13 cellular contexts compared by ENCODE assay signal in genomic region chr2:128602038-128602698, GRCh38.
"Had no signal": no experiment of that assay in that cellular context is flagged by ENCODE, and none has a peak within 500 bp of the region (broad histone marks: within the 10 kb centered on the region; RNA-seq: fewer than 3 reads in every experiment).

No MANE protein-coding gene starts in this region.

- H3K4me3 ChIP-seq: hepatocyte, ovary, transverse colon had no signal

- H3K27me3 Mint-ChIP-seq: activated T-helper 17 cell treated with anti-CD3 and anti-CD28 coated beads, Interleukin-2, amount 50 U/mL, for 72 hours; memory B cell had no signal

- H3K4me3 Mint-ChIP-seq: activated T-helper 17 cell treated with anti-CD3 and anti-CD28 coated beads, Interleukin-2, amount 50 U/mL, for 72 hours; endodermal cell; memory B cell; nephron had no signal

- H2AFZ ChIP-seq: hepatocyte had no signal

- H3K9me3 ChIP-seq: ovary, transverse colon had no signal

- H3K36me3 Mint-ChIP-seq: activated naive CD4-positive, alpha-beta T cell treated with anti-CD3 and anti-CD28 coated beads, Interleukin-2, amount 50 U/mL, for 72 hours; memory B cell had no signal

- H3K27ac Mint-ChIP-seq: activated T-helper 17 cell treated with anti-CD3 and anti-CD28 coated beads, Interleukin-2, amount 50 U/mL, for 72 hours; endodermal cell; memory B cell; nephron had no signal

- H3K9me3 Mint-ChIP-seq: activated naive CD4-positive, alpha-beta T cell treated with anti-CD3 and anti-CD28 coated beads, Interleukin-2, amount 50 U/mL, for 72 hours; activated T-helper 17 cell treated with anti-CD3 and anti-CD28 coated beads, Interleukin-2, amount 50 U/mL, for 72 hours; endodermal cell; memory B cell; nephron had no signal

- H3K27ac ChIP-seq: brain microvascular endothelial cell, hepatocyte, ovary, transverse colon had no signal

- H3K27me3 ChIP-seq: brain microvascular endothelial cell, hepatocyte, ovary, transverse colon had no signal

- DNase-seq: activated CD4-positive, alpha-beta T cell treated with anti-CD3 and anti-CD28 coated beads for 48 hours; activated T-cell treated with anti-CD3 and anti-CD28 coated beads for 4 hours; brain microvascular endothelial cell; cerebellar nuclear complex; endodermal cell; erythroblast; transverse colon had no signal

- H3K4me2 ChIP-seq: hepatocyte had no signal

- H3K36me3 ChIP-seq: brain microvascular endothelial cell, ovary, transverse colon had no signal

- H3K4me1 ChIP-seq: transverse colon had no signal

- ATAC-seq: activated naive CD4-positive, alpha-beta T cell treated with anti-CD3 and anti-CD28 coated beads, Interleukin-2, amount 50 U/mL, for 72 hours; activated T-helper 17 cell treated with anti-CD3 and anti-CD28 coated beads, Interleukin-2, amount 50 U/mL, for 72 hours had no signal

- H3K79me2 ChIP-seq: hepatocyte had no signal

- H3K4me1 Mint-ChIP-seq: activated T-helper 17 cell treated with anti-CD3 and anti-CD28 coated beads, Interleukin-2, amount 50 U/mL, for 72 hours; endodermal cell; memory B cell had no signal
